ENCODE assay signal across 1 cellular context in the genomic region with DNA sequence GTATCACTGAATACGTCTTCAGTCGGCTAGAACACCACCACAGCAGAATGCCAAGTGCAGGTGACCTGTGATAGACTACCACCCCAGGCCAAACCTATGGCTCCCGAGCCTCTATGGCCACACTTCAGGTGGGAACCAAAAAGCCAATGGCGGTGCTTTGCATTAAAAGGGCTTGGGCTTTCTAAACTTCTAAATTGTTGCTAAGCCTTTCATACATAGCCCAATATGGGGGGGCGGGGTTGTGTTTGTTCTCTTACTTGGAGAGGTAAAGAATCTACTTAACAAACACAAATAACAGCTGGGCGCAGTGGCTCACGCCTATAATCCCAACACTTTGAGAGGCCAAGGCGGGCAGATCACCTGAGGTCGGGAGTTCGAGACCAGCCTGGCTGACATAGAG.
TF ChIP-seq lines count a peak whose summit lies in the region.

No MANE protein-coding gene starts in this region.

TF ChIP-seq in GM23338, 12 proteins besides CTCF, POLR2A, EP300 and RAD21 (continued from another document):
- no peak for TF ChIP-seq REST (IDR thresholded peaks at IDR 0.05; ENCODE audit: unreplicated experiment)
